In genomic region chr11:118594984-118595383, GRCh38 we compare ENCODE assay signal across 8 cellular contexts. TPM values are rescaled to one million over a fixed set of nuclear protein-coding genes. Genes with fewer than 3 reads are reported as not detected.
DNase-seq lines count a peak whose midpoint lies in the region; ATAC-seq and TF ChIP-seq lines count a peak whose summit lies in the region.
"Not testable (repeated sequence)": the region's sequence is repeated elsewhere in the genome, so short reads cannot be mapped to it uniquely, and the experiment has no call there.

No MANE protein-coding gene starts in this region.

- TF ChIP-seq POLR2A in thyroid gland (IDR thresholded peaks at IDR 0.05), result not testable (repeated sequence)

- POLR2A ChIA-PET in naive thymus-derived CD4-positive, alpha-beta T cell (lab: Charles Lee), result interaction anchor here (1.1 to 1.8 kb wide), 3 partner anchors 9 to 17 kb away, joined by 3 to 7 read pairs (median 4); no protein-coding TSS in a partner anchor

- CTCF ChIA-PET in naive thymus-derived CD4-positive, alpha-beta T cell (lab: Charles Lee), result interaction anchor here (0.5 to 2.2 kb wide), 8 partner anchors 11 to 373 kb away, joined by 3 to 19 read pairs (median 4); partner anchors contain the start of gene PHLDB1

- H3K27ac Mint-ChIP-seq in glutamatergic neuron (ENCODE audit: unreplicated experiment), result not testable (repeated sequence)
- peak overlapping the region; percentile 13 to 89 (median 51) for H3K27ac Mint-ChIP-seq in naive thymus-derived CD4-positive, alpha-beta T cell

- not testable (repeated sequence) for H3K27me3 Mint-ChIP-seq in glutamatergic neuron (ENCODE audit: unreplicated experiment); naive thymus-derived CD4-positive, alpha-beta T cell

- not testable (repeated sequence) for H3K4me1 Mint-ChIP-seq in glutamatergic neuron (ENCODE audit: low read depth, unreplicated experiment)
- peaks cover 5 to 22% (median 16%) of the 10 kb centered on the region in 7 donors for H3K4me1 Mint-ChIP-seq in naive thymus-derived CD4-positive, alpha-beta T cell

- intact Hi-C loops in naive thymus-derived CD4-positive, alpha-beta T cell (cut with micrococcal nuclease), result loop anchor here (1.0 kb wide), 3 partner anchors 16 to 361 kb away; partner anchors contain the start of gene UPK2 (in 2 of the 2)
- intact Hi-C loops in thyroid gland (cut with DNase I), result not testable (repeated sequence)

- H3K9me3 Mint-ChIP-seq in glutamatergic neuron (ENCODE audit: unreplicated experiment); naive thymus-derived CD4-positive, alpha-beta T cell: not testable (repeated sequence)

- TF ChIP-seq CTCF in WI38 (IDR thresholded peaks at IDR 0.05; ENCODE audit: low read depth, low read length) (peak; percentile 41), cardiac fibroblast (IDR thresholded peaks at IDR 0.05; ENCODE audit: low read depth, low read length) (peak; percentile 38), glutamatergic neuron (IDR thresholded peaks at IDR 0.05; ENCODE audit: partially characterized antibody, unreplicated experiment) (peak; percentile 42), thyroid gland (IDR thresholded peaks at IDR 0.05) (peak in 4 of 6 experiments; percentile 24 to 47 (median 43))

- ATAC-seq in naive thymus-derived CD4-positive, alpha-beta T cell, result peak; percentile 74

- 59 to 65% methylated on average over 5 of the region's 5 CpGs for WGBS in thyroid gland, 2 donors

- H3K36me3 ChIP-seq in naive thymus-derived CD4-positive, alpha-beta T cell (ENCODE audit: control insufficient read depth in 2 of 3, insufficient read depth in 3 of 3, low read length in 3 of 3), result peaks cover 19 to 83% (median 27%) of the 10 kb centered on the region in 3 experiments
- peaks cover 65 to 72% of the 10 kb centered on the region in 2 donors for H3K36me3 ChIP-seq in thyroid gland

- peaks cover 0 to 10% of the 10 kb centered on the region in 2 donors for H3K4me1 ChIP-seq in naive thymus-derived CD4-positive, alpha-beta T cell (ENCODE audit: control insufficient read depth in 2 of 2, insufficient read depth in 2 of 2, low read length in 2 of 2)
- peaks cover 7 to 21% of the 10 kb centered on the region in 2 donors for H3K4me1 ChIP-seq in thyroid gland

- not testable (repeated sequence) for H3K4me3 Mint-ChIP-seq in glutamatergic neuron (ENCODE audit: unreplicated experiment)
- peak overlapping the region in 1 of 10 donors; percentile 8 for H3K4me3 Mint-ChIP-seq in naive thymus-derived CD4-positive, alpha-beta T cell

- not testable (repeated sequence) for H3K27me3 ChIP-seq in naive thymus-derived CD4-positive, alpha-beta T cell (ENCODE audit: control insufficient read depth in 2 of 2, insufficient read depth in 2 of 2, low read length in 2 of 2); thyroid gland

- H3K27ac ChIP-seq in naive thymus-derived CD4-positive, alpha-beta T cell (ENCODE audit: low read depth, low read length), result peak overlapping the region; percentile 59
- not testable (repeated sequence) for H3K27ac ChIP-seq in thyroid gland

- not testable (repeated sequence) for H3K4me3 ChIP-seq in WI38 (ENCODE audit: low read depth, low read length); cardiac fibroblast (replicated peaks in 1 of 2; ENCODE audit: low read depth in 2 of 2, low read length in 2 of 2); naive thymus-derived CD4-positive, alpha-beta T cell (ENCODE audit: low read length); thyroid gland (replicated peaks in 1 of 3)

- not testable (repeated sequence) for H3K36me3 Mint-ChIP-seq in glutamatergic neuron (ENCODE audit: unreplicated experiment)
- H3K36me3 Mint-ChIP-seq in naive thymus-derived CD4-positive, alpha-beta T cell, result peaks cover 7 to 31% (median 21%) of the 10 kb centered on the region in 5 donors

- DNase-seq in DMS114 treated with DMSO at 0.1 percent for 48 hours (lab: John Stamatoyannopoulos, UW; ENCODE audit: unreplicated experiment), result peak; percentile 5
- DNase-seq in HT1080 (ENCODE audit: low read depth), result peak; percentile 43
- peak; percentile 39 for DNase-seq in NCI-H69 (lab: John Stamatoyannopoulos, UW)
- peak; percentile 74 to 82 for DNase-seq in cardiac fibroblast (ENCODE audit: low read depth in 2 of 2)
- not testable (repeated sequence) for DNase-seq in glutamatergic neuron, thyroid gland
- DNase-seq in naive thymus-derived CD4-positive, alpha-beta T cell, result peak in 7 of 9 donors; percentile 58 to 79 (median 69)

- not testable (repeated sequence) for H3K9me3 ChIP-seq in naive thymus-derived CD4-positive, alpha-beta T cell (ENCODE audit: control insufficient read depth in 2 of 3, low read length in 3 of 3); thyroid gland

RNA-seq across cellular contexts. Expression of gene PHLDB1, which starts 12.4 kb away (rescaled TPM):
- total RNA-seq in HT1080 (2014; rRNA removed; shearing (Covaris generic)), result 42.2 and 48.7 TPM in 2 replicates
- 33.0 TPM in 2 replicates for polyA plus RNA-seq in HT1080 (2015; cell fraction: cytosol; rRNA removed)
- polyA plus RNA-seq in HT1080 (2015; cell fraction: nucleus; rRNA removed), result 103 and 106 TPM in 2 replicates
- total RNA-seq in glutamatergic neuron (ENCODE audit: unreplicated experiment) (78.4 TPM), thyroid gland (100 to 1,000 TPM in 3 of 4 donors, 10 to 100 TPM in 1; 73.2 to 158 (median 120) TPM)
- 1 to 10 TPM in 4 of 5 experiments, under 1 TPM in 1; 0.68 to 4.9 (median 3.0) TPM for total RNA-seq in naive thymus-derived CD4-positive, alpha-beta T cell
- polyA plus RNA-seq in naive thymus-derived CD4-positive, alpha-beta T cell, result under 1 TPM; 0.39 to 0.40 TPM

RNA-seq across cellular contexts. Expression of gene ARCN1, which starts 22.8 kb away (rescaled TPM):
- 85.4 and 116 TPM in 2 replicates for total RNA-seq in HT1080 (2014; rRNA removed; shearing (Covaris generic))
- 141 and 166 TPM in 2 replicates for polyA plus RNA-seq in HT1080 (2015; cell fraction: cytosol; rRNA removed)
- 166 and 167 TPM in 2 replicates for polyA plus RNA-seq in HT1080 (2015; cell fraction: nucleus; rRNA removed)
- 118 TPM for total RNA-seq in glutamatergic neuron (ENCODE audit: unreplicated experiment)
- total RNA-seq in naive thymus-derived CD4-positive, alpha-beta T cell, result 100 to 1,000 TPM in 3 of 5 experiments, 10 to 100 TPM in 2; 71.2 to 134 (median 115) TPM
- polyA plus RNA-seq in naive thymus-derived CD4-positive, alpha-beta T cell, result 100 to 1,000 TPM; 139 to 170 TPM
- total RNA-seq in thyroid gland, result 100 to 1,000 TPM; 103 to 157 (median 112) TPM

RNA-seq across cellular contexts. Expression of gene IFT46, which starts 29.3 kb away (rescaled TPM):
- total RNA-seq in HT1080 (2014; rRNA removed; shearing (Covaris generic)), result 35.6 and 38.5 TPM in 2 replicates
- 33.0 and 40.8 TPM in 2 replicates for polyA plus RNA-seq in HT1080 (2015; cell fraction: cytosol; rRNA removed)
- 27.5 and 28.7 TPM in 2 replicates for polyA plus RNA-seq in HT1080 (2015; cell fraction: nucleus; rRNA removed)
- 21.1 TPM for total RNA-seq in glutamatergic neuron (ENCODE audit: unreplicated experiment)
- 10 to 100 TPM in 3 of 5 experiments, 1 to 10 TPM in 2; 5.4 to 16.6 (median 10.4) TPM for total RNA-seq in naive thymus-derived CD4-positive, alpha-beta T cell
- polyA plus RNA-seq in naive thymus-derived CD4-positive, alpha-beta T cell, result 1 to 10 TPM; 6.7 to 7.0 TPM
- total RNA-seq in thyroid gland, result 10 to 100 TPM; 35.5 to 91.1 (median 55.5) TPM
